Comparison of ENCODE assay signal across 8 cellular contexts in genomic region chr6:122789862-122790739, GRCh38. TPM values are rescaled to one million over a fixed set of nuclear protein-coding genes. Genes with fewer than 3 reads are reported as not detected.
DNase-seq lines count a peak whose midpoint lies in the region; ATAC-seq and TF ChIP-seq lines count a peak whose summit lies in the region.

No MANE protein-coding gene starts in this region.

- H3K4me1 ChIP-seq in lower lobe of right lung, result peaks cover 22% of the 10 kb centered on the region

- DNase-seq in ELR (ENCODE audit: low read depth) (peak; percentile 45), RWPE1 (ENCODE audit: low spot score) (peak; percentile 4), lower lobe of right lung (no peak), superior temporal gyrus (ENCODE audit: extremely low spot score) (peak; percentile 80), posterior vena cava (ENCODE audit: low spot score) (no peak)

- H3K27me3 ChIP-seq in lower lobe of right lung (ENCODE audit: low read depth), result no peaks in the 10 kb centered on the region

- TF ChIP-seq CTCF in RWPE1 (conservative IDR thresholded peaks at IDR 0.05; ENCODE audit: low read depth) (0 out of 2 replicates have a peak, but pooled peaks have one; percentile 12), lower lobe of right lung (IDR thresholded peaks at IDR 0.05) (no peak)

- H3K27ac ChIP-seq in RWPE1 (peak overlapping the region; percentile 84), cingulate gyrus (ENCODE audit: low read depth, low read length) (peak overlapping the region; percentile 92), lower lobe of right lung (peak overlapping the region; percentile 93)

- intact Hi-C loops in lower lobe of right lung (cut with DNase I), result no loop called here
- intact Hi-C loops in posterior vena cava (cut with DNase I), result no loop called here

- ATAC-seq in GM21360 (IDR thresholded peaks at IDR 0.05; ENCODE audit: unreplicated experiment), result peak; percentile 60
- ATAC-seq in HG03521 (IDR thresholded peaks at IDR 0.05; ENCODE audit: unreplicated experiment), result peak; percentile 41
- peak; percentile 70 to 75 for ATAC-seq in lower lobe of right lung

- CTCF ChIA-PET in RWPE1 (lab: Yijun Ruan, JAX), result interaction anchor here (0.6 to 1.3 kb wide), 7 partner anchors 9 to 323 kb away, joined by 3 to 6 read pairs (median 4); no protein-coding TSS in a partner anchor

- POLR2A ChIA-PET in RWPE1 (lab: Yijun Ruan, JAX; ENCODE audit: low non-redundant PET), result interaction anchor here (0.7 kb wide), 1 partner anchor 9 kb away, joined by 3 read pairs; no protein-coding TSS in a partner anchor

- H3K9me3 ChIP-seq in lower lobe of right lung, result no peaks in the 10 kb centered on the region

- peak overlapping the region; percentile 71 for H3K4me3 ChIP-seq in lower lobe of right lung

- H3K36me3 ChIP-seq in lower lobe of right lung, result no peaks in the 10 kb centered on the region

RNA-seq across cellular contexts. Expression of gene SMPDL3A, which starts 1.0 kb away (rescaled TPM):
- total RNA-seq in lower lobe of right lung (17.9 TPM), posterior vena cava (1 to 10 TPM; 6.1 to 7.0 TPM)

RNA-seq across cellular contexts. Expression of gene FABP7, which starts 10.6 kb away (rescaled TPM):
- total RNA-seq in lower lobe of right lung, result not detected
- total RNA-seq in posterior vena cava, result not detected

Comparison
In these comparisons a context has a peak if more than half of its experiments do, and no peak if none do; other contexts are left out.
1. DNase-seq: peak in ELR (single experiment), RWPE1 (single experiment) and superior temporal gyrus (single experiment); none in lower lobe of right lung (single experiment) and posterior vena cava (single experiment).
2. Peak in every context shown above with its lines, with median percentiles within 50 percentile points of each other: ATAC-seq and H3K27ac ChIP-seq.